In genomic region chr12:94269316-94269999, GRCh38 we compare ENCODE assay signal across 16 cellular contexts.
DNase-seq lines count a peak whose midpoint lies in the region; ATAC-seq, FAIRE-seq and TF ChIP-seq lines count a peak whose summit lies in the region.
"Had no signal": no experiment of that assay in that cellular context is flagged by ENCODE, and none has a peak within 500 bp of the region (broad histone marks: within the 10 kb centered on the region; RNA-seq: fewer than 3 reads in every experiment).

No MANE protein-coding gene starts in this region.

- TF ChIP-seq POLR2A in erythroblast (IDR thresholded peaks at IDR 0.05; ENCODE audit: low read length), result no peak

- CTCF ChIA-PET in activated CD4-positive, alpha-beta memory T cell treated with anti-CD3 and anti-CD28 coated beads for 36 hours (lab: Charles Lee), result interaction anchor here (1.0 to 1.6 kb wide), 5 partner anchors 61 to 767 kb away, joined by 3 to 6 read pairs (median 4); no protein-coding TSS in a partner anchor

- peaks cover 3% of the 10 kb centered on the region for H3K9me3 Mint-ChIP-seq in activated T-helper 17 cell treated with anti-CD3 and anti-CD28 coated beads, Interleukin-2, amount 50 U/mL, for 72 hours
- H3K9me3 Mint-ChIP-seq in activated CD4-positive, alpha-beta memory T cell treated with anti-CD3 and anti-CD28 coated beads for 36 hours, result no peaks in the 10 kb centered on the region

- intact Hi-C loops in activated CD4-positive, alpha-beta memory T cell treated with anti-CD3 and anti-CD28 coated beads for 36 hours (cut with micrococcal nuclease), result loop anchor here (1.0 to 10.0 kb wide), 5 partner anchors 40 to 825 kb away; partner anchors contain the start of genes CEP83 and UBE2N

- DNase-seq in GM19239 (ENCODE audit: insufficient read length, low spot score), result no peak
- no peak for DNase-seq in activated CD4-positive, alpha-beta memory T cell treated with anti-CD3 and anti-CD28 coated beads for 36 hours
- no peak for DNase-seq in NCI-H510A treated with DMSO at 0.1 percent for 48 hours (lab: John Stamatoyannopoulos, UW)
- no peak for DNase-seq in erythroblast (lab: John Stamatoyannopoulos, UW)
- DNase-seq: naive thymus-derived CD4-positive, alpha-beta T cell; NCI-H1930; NCI-H748 treated with DMSO at 0.1 percent for 48 hours; substantia nigra had no signal

- H3K36me3 Mint-ChIP-seq in activated T-helper 17 cell treated with anti-CD3 and anti-CD28 coated beads, Interleukin-2, amount 50 U/mL, for 72 hours (ENCODE audit: low read depth), result peaks cover 42% of the 10 kb centered on the region
- H3K36me3 Mint-ChIP-seq in activated CD4-positive, alpha-beta memory T cell treated with anti-CD3 and anti-CD28 coated beads for 36 hours, result peaks cover 25% of the 10 kb centered on the region

- H3K4me3 Mint-ChIP-seq in activated T-helper 17 cell treated with anti-CD3 and anti-CD28 coated beads, Interleukin-2, amount 50 U/mL, for 72 hours, result peak overlapping the region; percentile 33
- H3K4me3 Mint-ChIP-seq in activated CD4-positive, alpha-beta memory T cell treated with anti-CD3 and anti-CD28 coated beads for 36 hours, result no peak overlapping the region
- H3K4me3 Mint-ChIP-seq: B cell had no signal

- ATAC-seq in GM18511 (IDR thresholded peaks at IDR 0.05; ENCODE audit: unreplicated experiment), result peak; percentile 58
- ATAC-seq in HG02943 (IDR thresholded peaks at IDR 0.05; ENCODE audit: low read depth, unreplicated experiment), result peak; percentile 51
- ATAC-seq in activated T-helper 17 cell treated with anti-CD3 and anti-CD28 coated beads, Interleukin-2, amount 50 U/mL, for 72 hours (replicated peaks), result peak; percentile 91
- ATAC-seq in HG03521 (IDR thresholded peaks at IDR 0.05; ENCODE audit: unreplicated experiment), result no peak
- ATAC-seq: naive thymus-derived CD4-positive, alpha-beta T cell had no signal

- POLR2A ChIA-PET in activated CD4-positive, alpha-beta memory T cell treated with anti-CD3 and anti-CD28 coated beads for 36 hours (lab: Charles Lee), result interaction anchor here (0.9 to 1.9 kb wide), 6 partner anchors 29 to 121 kb away, joined by 3 to 14 read pairs (median 5); partner anchors contain the start of gene PLXNC1

- H3K27me3 Mint-ChIP-seq in activated T-helper 17 cell treated with anti-CD3 and anti-CD28 coated beads, Interleukin-2, amount 50 U/mL, for 72 hours, result no peaks in the 10 kb centered on the region
- no peaks in the 10 kb centered on the region for H3K27me3 Mint-ChIP-seq in activated CD4-positive, alpha-beta memory T cell treated with anti-CD3 and anti-CD28 coated beads for 36 hours
- H3K27me3 Mint-ChIP-seq: B cell; naive thymus-derived CD4-positive, alpha-beta T cell; progenitor cell of endocrine pancreas had no signal

- H3K27ac Mint-ChIP-seq in activated T-helper 17 cell treated with anti-CD3 and anti-CD28 coated beads, Interleukin-2, amount 50 U/mL, for 72 hours, result peak overlapping the region; percentile 17
- no peak overlapping the region for H3K27ac Mint-ChIP-seq in activated CD4-positive, alpha-beta memory T cell treated with anti-CD3 and anti-CD28 coated beads for 36 hours
- H3K27ac Mint-ChIP-seq: naive thymus-derived CD4-positive, alpha-beta T cell; progenitor cell of endocrine pancreas had no signal

- peak; percentile 83 for FAIRE-seq in GM19239 (lab: Jason Lieb, UNC)
- FAIRE-seq: astrocyte, colon had no signal

- H3K4me1 Mint-ChIP-seq in activated T-helper 17 cell treated with anti-CD3 and anti-CD28 coated beads, Interleukin-2, amount 50 U/mL, for 72 hours, result peaks cover 35% of the 10 kb centered on the region
- H3K4me1 Mint-ChIP-seq in activated CD4-positive, alpha-beta memory T cell treated with anti-CD3 and anti-CD28 coated beads for 36 hours (ENCODE audit: low read depth), result peaks cover 49% of the 10 kb centered on the region
